Comparison of ENCODE assay signal across 8 cellular contexts in the genomic region with DNA sequence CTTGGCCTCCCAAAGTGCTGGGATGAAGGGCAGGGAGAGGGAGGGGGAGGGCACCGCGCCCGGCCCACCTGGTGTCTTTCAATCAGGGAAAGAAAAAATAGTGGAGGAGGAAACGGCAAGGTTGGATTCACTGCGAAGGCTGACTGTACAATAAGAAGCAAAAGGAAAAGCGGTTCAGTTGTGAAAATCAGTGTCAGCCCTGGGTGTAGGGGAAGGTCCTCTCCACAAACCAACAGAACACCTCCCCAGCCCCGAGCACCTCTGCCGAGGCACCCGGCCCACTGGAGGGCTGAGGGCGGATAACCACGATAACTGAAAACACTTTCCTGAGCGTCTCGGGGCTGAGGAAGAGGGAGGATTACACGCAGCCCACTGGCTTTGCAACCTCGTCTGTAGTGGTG. TPM values are rescaled to one million over a fixed set of nuclear protein-coding genes. Genes with fewer than 3 reads are reported as not detected.
A peak's percentile ranks its signal among the peaks of the same experiment; 100 is the strongest.
DNase-seq lines count a peak whose midpoint lies in the region; ATAC-seq and TF ChIP-seq lines count a peak whose summit lies in the region.

No MANE protein-coding gene starts in this region.

- TF ChIP-seq CTCF in CD4-positive, alpha-beta T cell (IDR thresholded peaks at IDR 0.05): no peak
- TF ChIP-seq CTCF in Panc1 (IDR thresholded peaks at IDR 0.05) (no peak), breast epithelium (IDR thresholded peaks at IDR 0.05) (no peak), nephron (IDR thresholded peaks at IDR 0.05; ENCODE audit: unreplicated experiment in 3 of 3) (no peak)

- peak in 2 of 10 experiments; percentile 13 to 25 for DNase-seq in CD4-positive, alpha-beta T cell
- no peak for DNase-seq in Panc1 (ENCODE audit: low read depth, low spot score)
- no peak for DNase-seq in breast epithelium (ENCODE audit: low spot score in 2 of 2)
- no peak for DNase-seq in NCI-H1105 (lab: John Stamatoyannopoulos, UW)

- H3K4me3 ChIP-seq in Panc1 (ENCODE audit: low read depth in 2 of 2, low read length in 2 of 2): peak overlapping the region; percentile 81 to 84
- H3K4me3 ChIP-seq in breast epithelium: peak overlapping the region; percentile 79 to 94 (median 80)

- no peaks in the 10 kb centered on the region for H3K9me3 ChIP-seq in CD4-positive, alpha-beta T cell (ENCODE audit: control insufficient read depth, low read length)
- H3K9me3 ChIP-seq in Panc1 (ENCODE audit: control insufficient read depth, insufficient read depth, low read depth, low read length) (no peaks in the 10 kb centered on the region), breast epithelium (no peaks in the 10 kb centered on the region)

- TSS peak; percentile 89 for BruUV-seq in Panc1 (replicated peaks; lab: Mats Ljungman, UMichigan)

- no peaks in the 10 kb centered on the region for H3K9me3 Mint-ChIP-seq in CD4-positive, alpha-beta T cell
- H3K9me3 Mint-ChIP-seq in nephron: no peaks in the 10 kb centered on the region

- intact Hi-C loops in CD4-positive, alpha-beta T cell (cut with DNase I, micrococcal nuclease): loop anchor here in 1 of 2 experiments (5.0 kb wide), 1 partner anchor 264 kb away; no protein-coding TSS in a partner anchor
- intact Hi-C loops in Panc1 (cut with micrococcal nuclease; ENCODE audit: unreplicated experiment) (loop anchor here (10.0 kb wide), 1 partner anchor 172 kb away; no protein-coding TSS in a partner anchor), breast epithelium (cut with DNase I; ENCODE audit: low total_unique reads) (loop anchor here (10.0 kb wide), 1 partner anchor 48 kb away; no protein-coding TSS in a partner anchor)

- ATAC-seq in CD4-positive, alpha-beta T cell (ENCODE audit: poor library complexity): no peak
- ATAC-seq in Panc1 (no peak), HG03280 (IDR thresholded peaks at IDR 0.05; ENCODE audit: unreplicated experiment) (no peak), GM21619 (IDR thresholded peaks at IDR 0.05; ENCODE audit: unreplicated experiment) (no peak), GM21786 (IDR thresholded peaks at IDR 0.05; ENCODE audit: unreplicated experiment) (no peak)

- H3K4me3 Mint-ChIP-seq in CD4-positive, alpha-beta T cell: peak overlapping the region; percentile 87
- H3K4me3 Mint-ChIP-seq in nephron: peak overlapping the region; percentile 80 to 87 (median 83)

- H3K27me3 Mint-ChIP-seq in CD4-positive, alpha-beta T cell: no peaks in the 10 kb centered on the region
- H3K27me3 Mint-ChIP-seq in nephron (ENCODE audit: low read depth): peaks cover 9% of the 10 kb centered on the region

- H3K27ac ChIP-seq in CD4-positive, alpha-beta T cell (ENCODE audit: low read depth, low read length): peak overlapping the region; percentile 81
- H3K27ac ChIP-seq in Panc1 (ENCODE audit: low read length) (peak overlapping the region; percentile 95), breast epithelium (peak overlapping the region in 1 of 2 donors; percentile 34)

- H3K4me1 ChIP-seq in Panc1 (ENCODE audit: control insufficient read depth, insufficient read depth, low read length): peaks cover 38% of the 10 kb centered on the region
- peaks cover 9 to 17% of the 10 kb centered on the region in 2 donors for H3K4me1 ChIP-seq in breast epithelium

- POLR2A ChIA-PET in CD4-positive, alpha-beta T cell (lab: Charles Lee): interaction anchor here (0.7 to 4.3 kb wide), 11 partner anchors 11 to 191 kb away, joined by 3 to 40 read pairs (median 5); a partner anchor contains a TSS
- POLR2A ChIA-PET in Panc1 (lab: Charles Lee): interaction anchor here (0.6 kb wide), 1 partner anchor 131 kb away, joined by 17 read pairs; no protein-coding TSS in a partner anchor

- peaks cover 21% of the 10 kb centered on the region for H3K36me3 Mint-ChIP-seq in CD4-positive, alpha-beta T cell (ENCODE audit: low read depth)
- peaks cover 4% of the 10 kb centered on the region for H3K36me3 Mint-ChIP-seq in nephron (ENCODE audit: low read depth)

- CTCF ChIA-PET in CD4-positive, alpha-beta T cell (lab: Charles Lee): interaction anchor here (0.6 to 0.7 kb wide), 2 partner anchors 11 to 27 kb away, joined by 3 to 4 read pairs; no protein-coding TSS in a partner anchor
- CTCF ChIA-PET in Panc1 (lab: Charles Lee): interaction anchor here (0.6 kb wide), 1 partner anchor 175 kb away, joined by 3 read pairs; no protein-coding TSS in a partner anchor

- no peak for TF ChIP-seq POLR2A in breast epithelium (IDR thresholded peaks at IDR 0.05)

- peaks cover 42% of the 10 kb centered on the region for H3K4me1 Mint-ChIP-seq in CD4-positive, alpha-beta T cell (ENCODE audit: low read depth)
- H3K4me1 Mint-ChIP-seq in nephron: peaks cover 30% of the 10 kb centered on the region

- in situ Hi-C loops in Panc1 (cut with HindIII; ENCODE audit: low pct_unique_long_range_greater_than_20kb, low sequenced_read_pairs): no loop called here

- peaks cover 13% of the 10 kb centered on the region for H3K36me3 ChIP-seq in Panc1 (ENCODE audit: control insufficient read depth, insufficient read depth, low read length)
- H3K36me3 ChIP-seq in breast epithelium: no peaks in the 10 kb centered on the region

- peak overlapping the region; percentile 93 for H3K27ac Mint-ChIP-seq in CD4-positive, alpha-beta T cell
- peak overlapping the region; percentile 76 to 92 (median 83) for H3K27ac Mint-ChIP-seq in nephron

- H3K27me3 ChIP-seq in CD4-positive, alpha-beta T cell (ENCODE audit: control insufficient read depth, insufficient read depth, low read length): no peaks in the 10 kb centered on the region
- no peaks in the 10 kb centered on the region for H3K27me3 ChIP-seq in Panc1 (ENCODE audit: control insufficient read depth, insufficient read depth, low read length)
- no peaks in the 10 kb centered on the region for H3K27me3 ChIP-seq in breast epithelium

RNA-seq across cellular contexts. Expression of a gene that starts 1.4 kb away (rescaled TPM):
- 100 to 1,000 TPM; 163 to 167 TPM for total RNA-seq in CD4-positive, alpha-beta T cell
- total RNA-seq in Panc1 (2021; ENCODE audit: unreplicated experiment): 118 TPM
- 86.1 TPM for polyA plus RNA-seq in Panc1 (2012; ENCODE audit: insufficient read length)
- 100 to 1,000 TPM; 104 to 126 (median 118) TPM for total RNA-seq in breast epithelium

RNA-seq across cellular contexts. Expression of a gene that starts 16.4 kb away (rescaled TPM):
- 100 to 1,000 TPM; 200 to 211 TPM for total RNA-seq in CD4-positive, alpha-beta T cell
- total RNA-seq in Panc1 (2021; ENCODE audit: unreplicated experiment) (99.4 TPM), breast epithelium (10 to 100 TPM; 64.0 to 79.0 (median 69.2) TPM)
- polyA plus RNA-seq in Panc1 (2012; ENCODE audit: insufficient read length): 119 TPM

RNA-seq across cellular contexts. Expression of a gene that starts 53.7 kb away (rescaled TPM):
- total RNA-seq in CD4-positive, alpha-beta T cell: 1,000 to 10,000 TPM; 4,971 to 5,051 TPM
- total RNA-seq in Panc1 (2021; ENCODE audit: unreplicated experiment) (965 TPM), breast epithelium (1,000 to 10,000 TPM; 5,075 to 6,295 (median 5,484) TPM)
- 1,813 TPM for polyA plus RNA-seq in Panc1 (2012; ENCODE audit: insufficient read length)
